18 cellular contexts compared by ENCODE assay signal in the genomic region with DNA sequence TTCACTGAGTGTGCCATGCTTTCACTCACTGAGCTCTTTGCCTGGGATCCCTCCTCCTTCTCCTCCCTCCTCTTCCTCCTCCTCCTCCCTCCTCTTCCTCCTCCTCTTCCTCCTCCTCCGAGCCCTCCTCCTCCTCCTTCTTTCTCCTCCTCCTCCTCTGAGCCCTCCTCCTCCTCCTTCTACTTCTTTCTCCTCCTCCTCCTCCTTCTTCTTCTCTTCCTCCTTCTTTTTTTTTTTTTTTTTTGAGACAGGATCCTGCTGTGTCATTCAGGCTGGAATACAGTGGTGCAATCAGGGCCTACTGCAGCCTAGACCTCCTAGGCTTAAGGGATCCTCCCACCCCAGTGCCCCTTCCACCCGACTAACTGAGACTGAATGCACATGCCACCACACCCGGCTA.
DNase-seq lines count a peak whose midpoint lies in the region; ATAC-seq, FAIRE-seq and TF ChIP-seq lines count a peak whose summit lies in the region.
"Had no signal": no experiment of that assay in that cellular context is flagged by ENCODE, and none has a peak within 500 bp of the region (broad histone marks: within the 10 kb centered on the region; RNA-seq: fewer than 3 reads in every experiment).

No MANE protein-coding gene starts in this region.

- no peaks in the 10 kb centered on the region for H4K20me1 ChIP-seq in HCT116 (ENCODE audit: insufficient read depth)

- TF ChIP-seq POLR2A in HCT116 (IDR thresholded peaks at IDR 0.05; ENCODE audit: borderline replicate concordance, extremely low read depth, insufficient read depth, insufficient read length) = no peak
- TF ChIP-seq POLR2A in H54 (IDR thresholded peaks at IDR 0.05; ENCODE audit: low read depth, low read length) = no peak

- H3K9ac ChIP-seq in HCT116 (ENCODE audit: low read length) (no peak overlapping the region), adipocyte (ENCODE audit: low read length) (no peak overlapping the region)

- FAIRE-seq in H54 (lab: Jason Lieb, UNC) = no peak
- FAIRE-seq: A549, GM12878, RCC 7860 had no signal

- H3K4me1 ChIP-seq in HCT116 (ENCODE audit: control insufficient read depth in 1 of 2, insufficient read depth in 2 of 2, low read length in 2 of 2) (no peaks in the 10 kb centered on the region; a peak in 1 of 4 replicates), adipocyte (ENCODE audit: control insufficient read depth, insufficient read depth, low read length) (no peaks in the 10 kb centered on the region)
- H3K4me1 ChIP-seq: A549 had no signal

- H3K4me3 ChIP-seq in HCT116 (replicated peaks in 1 of 2; ENCODE audit: low read depth in 1 of 2, low read length in 2 of 2) (no peak overlapping the region), adipocyte (ENCODE audit: low read length) (no peak overlapping the region)
- H3K4me3 ChIP-seq: A549, GM12878 had no signal

- intact Hi-C loops in HCT116 (cut with micrococcal nuclease) = no loop called here

- DNase-seq in A172 (ENCODE audit: low spot score) = peak; percentile 35
- DNase-seq in HCT116 (ENCODE audit: low read depth, low spot score) = no peak
- DNase-seq in adipocyte (ENCODE audit: low read depth) = peak; percentile 21
- peak; percentile 4 for DNase-seq in left kidney (ENCODE audit: low read depth, low spot score)
- DNase-seq in activated gamma-delta T cell treated with Interleukin-2 at 50 U/mL for 16 hours = no peak
- no peak for DNase-seq in activated effector memory CD4-positive, alpha-beta T cell treated with anti-CD3 and anti-CD28 coated beads, Interleukin-2, amount 50 U/mL, for 16 hours
- no peak for DNase-seq in H54 (ENCODE audit: insufficient read length, low spot score)
- DNase-seq: COR-L47, H9, NCI-H1105, NCI-H187, NCI-H82, SHP77 treated with DMSO at 0.1 percent for 48 hours had no signal

- H3K79me2 ChIP-seq in HCT116 (ENCODE audit: insufficient read depth, low read length) = no peaks in the 10 kb centered on the region

- TF ChIP-seq RAD21 in HCT116 (IDR thresholded peaks at IDR 0.05; ENCODE audit: low read depth) = no peak

- ATAC-seq in HCT116 = peak; percentile 47
- no peak for ATAC-seq in GM19035 (IDR thresholded peaks at IDR 0.05; ENCODE audit: unreplicated experiment)
- ATAC-seq: A549, GM12878 had no signal

- H3K4me2 ChIP-seq in HCT116 (ENCODE audit: low read length) = no peak overlapping the region
- H3K4me2 ChIP-seq: A549 had no signal

- CTCF ChIA-PET in HCT116 (lab: Charles Lee) = no interaction called here

- H3K36me3 ChIP-seq in HCT116 (ENCODE audit: control insufficient read depth in 1 of 2, insufficient read depth in 2 of 2, low read length in 2 of 2) (no peaks in the 10 kb centered on the region), adipocyte (ENCODE audit: control insufficient read depth, insufficient read depth, low read length, severe bottlenecking) (no peaks in the 10 kb centered on the region)

- no TSS peak for BruUV-seq in HCT116 (replicated peaks; lab: Mats Ljungman, UMichigan)

- TF ChIP-seq CTCF in HCT116 (IDR thresholded peaks at IDR 0.05 in 2 of 3, conservative IDR thresholded peaks at IDR 0.05 in 1 of 3; ENCODE audit: borderline replicate concordance in 1 of 3, insufficient read depth in 1 of 3, low read depth in 2 of 3, low read length in 2 of 3) = no peak

- no peak overlapping the region for H2AFZ ChIP-seq in HCT116 (ENCODE audit: low read depth, low read length, poor library complexity, severe bottlenecking)

- POLR2A ChIA-PET in HCT116 (lab: Charles Lee) = no interaction called here

- H3K27ac ChIP-seq in HCT116 (ENCODE audit: low read depth, low read length) = no peak overlapping the region
- H3K27ac ChIP-seq: A549, C4-2B had no signal

- RAD21 ChIA-PET in HCT116 (lab: Charles Lee; ENCODE audit: low non-redundant PET in 1 of 2, low total read pairs in 2 of 2, uncharacterized antibody in 2 of 2, unreplicated experiment in 2 of 2) = no interaction called here

- H3K9me3 ChIP-seq in HCT116 (ENCODE audit: control insufficient read depth in 1 of 2, insufficient read depth in 1 of 2, low read depth in 1 of 2, low read length in 2 of 2) = no peaks in the 10 kb centered on the region
- H3K9me3 ChIP-seq in adipocyte (ENCODE audit: control insufficient read depth, low read length) = no peaks in the 10 kb centered on the region
- H3K9me3 ChIP-seq: A549 had no signal

- no peaks in the 10 kb centered on the region for H3K9me2 ChIP-seq in HCT116 (ENCODE audit: insufficient read depth)

- H3K27me3 ChIP-seq in HCT116 (ENCODE audit: insufficient read depth, low read length) = no peaks in the 10 kb centered on the region
- no peaks in the 10 kb centered on the region for H3K27me3 ChIP-seq in adipocyte (replicated peaks; ENCODE audit: control insufficient read depth, insufficient read depth, low read length)

TF ChIP-seq in HCT116, 20 proteins besides CTCF, POLR2A, EP300 and RAD21:
- no peak for TF ChIP-seq EGR1 (IDR thresholded peaks at IDR 0.05; ENCODE audit: low read depth)
- no peak for TF ChIP-seq CEBPB (IDR thresholded peaks at IDR 0.05; ENCODE audit: low read depth)
- no peak for TF ChIP-seq POLR2AphosphoS5 (IDR thresholded peaks at IDR 0.05; ENCODE audit: low read depth, low read length)
- TF ChIP-seq EZH2 (IDR thresholded peaks at IDR 0.05) = no peak
TF ChIP-seq in HCT116: peak in this region for 0.

Comparison
In these comparisons a context has a peak if more than half of its experiments do, and no peak if none do; other contexts are left out.
1. DNase-seq: peak in A172 (single experiment), adipocyte (single experiment) and left kidney (single experiment); none in HCT116 (single experiment), activated gamma-delta T cell treated with Interleukin-2 at 50 U/mL for 16 hours (single experiment), activated effector memory CD4-positive, alpha-beta T cell treated with anti-CD3 and anti-CD28 coated beads, Interleukin-2, amount 50 U/mL, for 16 hours (single experiment) and H54 (single experiment).